Comparison of ENCODE assay signal across 8 cellular contexts in genomic region chr1:46132529-46133180, GRCh38. TPM values are rescaled to one million over a fixed set of nuclear protein-coding genes. Genes with fewer than 3 reads are reported as not detected.
DNase-seq lines count a peak whose midpoint lies in the region; ATAC-seq and TF ChIP-seq lines count a peak whose summit lies in the region.

TSS of gene PIK3R3 (minus strand) at chr1:46132629. CDS start at chr1:46131952, 677 bp downstream.

- H2AFZ ChIP-seq in OCI-LY7 (ENCODE audit: low read length), result peak within 1 kb of the TSS; percentile 88; the same call in 1 of the 2 replicates

- under 1% methylated on average over 55 of the region's 55 CpGs for WGBS in HUES64

- H3K4me1 ChIP-seq in HUES64 (ENCODE audit: insufficient read depth, low read length) (peaks cover 16% of the 10 kb centered on the region), OCI-LY7 (ENCODE audit: insufficient read depth, low read length, poor library complexity, severe bottlenecking) (peaks cover 26% of the 10 kb centered on the region), mononuclear cell (ENCODE audit: insufficient read depth, low read length) (peaks cover 23% of the 10 kb centered on the region)

- H3K9me3 ChIP-seq in HUES64 (ENCODE audit: insufficient read depth, low read depth, low read length) (no peaks in the 10 kb centered on the region), OCI-LY7 (ENCODE audit: low read length) (no peaks in the 10 kb centered on the region), mononuclear cell (ENCODE audit: low read depth, low read length) (no peaks in the 10 kb centered on the region)

- TF ChIP-seq CTCF in OCI-LY7 (conservative IDR thresholded peaks at IDR 0.05; ENCODE audit: low read length) (no peak), epithelial cell of esophagus (IDR thresholded peaks at IDR 0.05; ENCODE audit: insufficient read depth, low read depth, low read length, missing control alignments) (no peak)

- H3K27me3 ChIP-seq in HUES64 (ENCODE audit: insufficient read depth, low read length) (peaks cover 13% of the 10 kb centered on the region), mononuclear cell (ENCODE audit: insufficient read depth, low read length) (peaks cover 37% of the 10 kb centered on the region)

- H3K9ac ChIP-seq in HUES64 (ENCODE audit: low read depth, low read length), result peak within 1 kb of the TSS; percentile 94

- intact Hi-C loops in OCI-LY7 (cut with micrococcal nuclease; ENCODE audit: unreplicated experiment), result loop anchor here (1.0 to 2.0 kb wide), 4 partner anchors 34 to 446 kb away; partner anchors contain the start of genes GPBP1L1 and POMGNT1

- BruUV-seq in OCI-LY7 (replicated peaks; lab: Mats Ljungman, UMichigan), result no TSS peak

- H3K4me3 ChIP-seq in HUES64 (ENCODE audit: low read length) (peak within 1 kb of the TSS; percentile 68), OCI-LY7 (ENCODE audit: low read depth, low read length, poor library complexity, severe bottlenecking) (peak within 1 kb of the TSS; percentile 95), epithelial cell of esophagus (ENCODE audit: low read length) (peak within 1 kb of the TSS; percentile 78), mononuclear cell (ENCODE audit: low read length) (peak within 1 kb of the TSS; percentile 66)

- no peaks in the 10 kb centered on the region for H4K20me1 ChIP-seq in OCI-LY7 (ENCODE audit: insufficient read depth, low read length)

- CTCF ChIA-PET in OCI-LY7 (lab: Charles Lee; ENCODE audit: unreplicated experiment), result no interaction called here

- H3K27ac ChIP-seq in HUES64 (ENCODE audit: low read depth, low read length) (peak within 1 kb of the TSS; percentile 97), OCI-LY7 (ENCODE audit: low read depth, low read length, poor library complexity, severe bottlenecking) (peak within 1 kb of the TSS; percentile 73)

- H3K36me3 ChIP-seq in HUES64 (ENCODE audit: insufficient read depth, low read length) (no peaks in the 10 kb centered on the region), OCI-LY7 (ENCODE audit: insufficient read depth, low read length) (no peaks in the 10 kb centered on the region)

- peak within 1 kb of the TSS; percentile 96 for H3K4me2 ChIP-seq in OCI-LY7 (ENCODE audit: low read length)

- H3K9me2 ChIP-seq in OCI-LY7 (ENCODE audit: insufficient read depth, low read length), result no peaks in the 10 kb centered on the region

- peak; percentile 83 for ATAC-seq in GM21447 (IDR thresholded peaks at IDR 0.05; ENCODE audit: unreplicated experiment)

- peak; percentile 93 for DNase-seq in D341Med (ENCODE audit: low spot score)
- DNase-seq in OCI-LY7 (ENCODE audit: low spot score), result peak; percentile 98
- peak; percentile 85 for DNase-seq in activated T-cell treated with anti-CD3 and anti-CD28 coated beads for 48 hours (ENCODE audit: low read depth)
- peak; percentile 99 for DNase-seq in epithelial cell of esophagus (ENCODE audit: low read depth)
- peak; percentile 56 to 63 for DNase-seq in stimulated activated CD8-positive, alpha-beta memory T cell treated with anti-CD3 and anti-CD28 coated beads, Interleukin-4, amount 100 ng/mL, for 1 hour (ENCODE audit: low read depth in 2 of 2, low spot score in 1 of 2)

- POLR2A ChIA-PET in OCI-LY7 (lab: Charles Lee), result interaction anchor here (0.5 to 2.5 kb wide), 4 partner anchors 9 to 200 kb away, joined by 3 to 7 read pairs (median 3); no protein-coding TSS in a partner anchor

- peaks cover 45% of the 10 kb centered on the region for H3K79me2 ChIP-seq in OCI-LY7 (ENCODE audit: insufficient read depth, low read depth, low read length)

RNA-seq across cellular contexts. Expression of gene PIK3R3, which starts in this region (rescaled TPM):
- polyA plus RNA-seq in HUES64 (2013, experiment 1 of 2), result 12.1 TPM
- polyA plus RNA-seq in HUES64 (2013, experiment 2 of 2), result 14.5 TPM
- total RNA-seq in OCI-LY7 (2014; rRNA removed; shearing (Covaris generic)), result 12.7 and 16.2 TPM in 2 replicates
- 25.8 and 27.0 TPM in 2 replicates for total RNA-seq in OCI-LY7 (2022)
- total RNA-seq in mononuclear cell, result 0.42 TPM

Comparison
In these comparisons a context has a peak if more than half of its experiments do, and no peak if none do; other contexts are left out.
1. Peak in every context shown above with its lines: DNase-seq, ATAC-seq, H3K4me3 ChIP-seq and H3K27ac ChIP-seq.